Comparison of ENCODE assay signal across 3 cellular contexts in the genomic region with DNA sequence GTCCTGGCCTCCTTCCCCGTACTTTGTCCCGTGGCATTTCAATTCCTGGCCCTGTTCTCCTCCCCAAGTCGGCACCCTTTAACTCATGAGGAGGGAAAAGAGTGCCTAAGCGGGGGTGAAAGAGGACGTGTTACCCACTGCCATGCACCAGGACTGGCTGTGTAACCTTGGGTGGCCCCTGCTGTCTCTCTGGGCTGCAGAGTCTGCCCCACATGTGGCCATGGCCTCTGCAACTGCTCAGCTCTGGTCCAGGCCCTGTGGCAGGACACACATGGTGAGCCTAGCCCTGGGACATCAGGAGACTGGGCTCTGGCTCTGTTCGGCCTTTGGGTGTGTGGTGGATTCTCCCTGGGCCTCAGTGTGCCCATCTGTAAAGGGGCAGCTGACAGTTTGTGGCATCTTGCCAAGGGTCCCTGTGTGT.
TF ChIP-seq lines count a peak whose summit lies in the region.

No MANE protein-coding gene starts in this region.

TF ChIP-seq in GM12891, 5 proteins besides CTCF, POLR2A, EP300 and RAD21 (continued from another document):
- TF ChIP-seq POLR2AphosphoS5 (IDR thresholded peaks at IDR 0.05; ENCODE audit: low read depth, low read length) = peak; percentile 44; the same call in 1 of the 2 replicates

TF ChIP-seq in HEK293, 187 proteins besides CTCF, POLR2A, EP300 and RAD21 (continued from another document):
- TF ChIP-seq, protein P1, sequence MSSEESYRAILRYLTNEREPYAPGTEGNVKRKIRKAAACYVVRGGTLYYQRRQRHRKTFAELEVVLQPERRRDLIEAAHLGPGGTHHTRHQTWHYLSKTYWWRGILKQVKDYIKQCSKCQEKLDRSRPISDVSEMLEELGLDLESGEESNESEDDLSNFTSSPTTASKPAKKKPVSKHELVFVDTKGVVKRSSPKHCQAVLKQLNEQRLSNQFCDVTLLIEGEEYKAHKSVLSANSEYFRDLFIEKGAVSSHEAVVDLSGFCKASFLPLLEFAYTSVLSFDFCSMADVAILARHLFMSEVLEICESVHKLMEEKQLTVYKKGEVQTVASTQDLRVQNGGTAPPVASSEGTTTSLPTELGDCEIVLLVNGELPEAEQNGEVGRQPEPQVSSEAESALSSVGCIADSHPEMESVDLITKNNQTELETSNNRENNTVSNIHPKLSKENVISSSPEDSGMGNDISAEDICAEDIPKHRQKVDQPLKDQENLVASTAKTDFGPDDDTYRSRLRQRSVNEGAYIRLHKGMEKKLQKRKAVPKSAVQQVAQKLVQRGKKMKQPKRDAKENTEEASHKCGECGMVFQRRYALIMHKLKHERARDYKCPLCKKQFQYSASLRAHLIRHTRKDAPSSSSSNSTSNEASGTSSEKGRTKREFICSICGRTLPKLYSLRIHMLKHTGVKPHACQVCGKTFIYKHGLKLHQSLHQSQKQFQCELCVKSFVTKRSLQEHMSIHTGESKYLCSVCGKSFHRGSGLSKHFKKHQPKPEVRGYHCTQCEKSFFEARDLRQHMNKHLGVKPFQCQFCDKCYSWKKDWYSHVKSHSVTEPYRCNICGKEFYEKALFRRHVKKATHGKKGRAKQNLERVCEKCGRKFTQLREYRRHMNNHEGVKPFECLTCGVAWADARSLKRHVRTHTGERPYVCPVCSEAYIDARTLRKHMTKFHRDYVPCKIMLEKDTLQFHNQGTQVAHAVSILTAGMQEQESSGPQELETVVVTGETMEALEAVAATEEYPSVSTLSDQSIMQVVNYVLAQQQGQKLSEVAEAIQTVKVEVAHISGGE (tag by site-specific recombination; conservative IDR thresholded peaks at IDR 0.05; ENCODE audit: low read depth) = no peak
- TF ChIP-seq ZFP3 (tag by site-specific recombination; IDR thresholded peaks at IDR 0.05; ENCODE audit: low read depth) (no peak), ZNF600 (tag by site-specific recombination; IDR thresholded peaks at IDR 0.05) (0 out of 2 replicates have a peak, but pooled peaks have one; percentile 9), KLF10 (tag by site-specific recombination; IDR thresholded peaks at IDR 0.05) (no peak), ZNF391 (tag by site-specific recombination; IDR thresholded peaks at IDR 0.05; ENCODE audit: borderline replicate concordance, low read depth) (no peak), KLF9 (tag by site-specific recombination; IDR thresholded peaks at IDR 0.05; ENCODE audit: low read depth) (no peak), ZSCAN16 (tag by site-specific recombination; IDR thresholded peaks at IDR 0.05) (no peak), KLF1 (tag by site-specific recombination; IDR thresholded peaks at IDR 0.05) (no peak)
- TF ChIP-seq, protein P2, sequence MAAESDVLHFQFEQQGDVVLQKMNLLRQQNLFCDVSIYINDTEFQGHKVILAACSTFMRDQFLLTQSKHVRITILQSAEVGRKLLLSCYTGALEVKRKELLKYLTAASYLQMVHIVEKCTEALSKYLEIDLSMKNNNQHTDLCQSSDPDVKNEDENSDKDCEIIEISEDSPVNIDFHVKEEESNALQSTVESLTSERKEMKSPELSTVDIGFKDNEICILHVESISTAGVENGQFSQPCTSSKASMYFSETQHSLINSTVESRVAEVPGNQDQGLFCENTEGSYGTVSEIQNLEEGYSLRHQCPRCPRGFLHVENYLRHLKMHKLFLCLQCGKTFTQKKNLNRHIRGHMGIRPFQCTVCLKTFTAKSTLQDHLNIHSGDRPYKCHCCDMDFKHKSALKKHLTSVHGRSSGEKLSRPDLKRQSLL (tag by site-specific recombination; IDR thresholded peaks at IDR 0.05) = no peak
- TF ChIP-seq, protein P3, sequence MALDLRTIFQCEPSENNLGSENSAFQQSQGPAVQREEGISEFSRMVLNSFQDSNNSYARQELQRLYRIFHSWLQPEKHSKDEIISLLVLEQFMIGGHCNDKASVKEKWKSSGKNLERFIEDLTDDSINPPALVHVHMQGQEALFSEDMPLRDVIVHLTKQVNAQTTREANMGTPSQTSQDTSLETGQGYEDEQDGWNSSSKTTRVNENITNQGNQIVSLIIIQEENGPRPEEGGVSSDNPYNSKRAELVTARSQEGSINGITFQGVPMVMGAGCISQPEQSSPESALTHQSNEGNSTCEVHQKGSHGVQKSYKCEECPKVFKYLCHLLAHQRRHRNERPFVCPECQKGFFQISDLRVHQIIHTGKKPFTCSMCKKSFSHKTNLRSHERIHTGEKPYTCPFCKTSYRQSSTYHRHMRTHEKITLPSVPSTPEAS (tag by site-specific recombination; IDR thresholded peaks at IDR 0.05) = 0 out of 2 replicates have a peak, but pooled peaks have one; percentile 13

TF ChIP-seq in GM12878, 131 proteins besides CTCF, POLR2A, EP300 and RAD21:
- TF ChIP-seq, protein P4, sequence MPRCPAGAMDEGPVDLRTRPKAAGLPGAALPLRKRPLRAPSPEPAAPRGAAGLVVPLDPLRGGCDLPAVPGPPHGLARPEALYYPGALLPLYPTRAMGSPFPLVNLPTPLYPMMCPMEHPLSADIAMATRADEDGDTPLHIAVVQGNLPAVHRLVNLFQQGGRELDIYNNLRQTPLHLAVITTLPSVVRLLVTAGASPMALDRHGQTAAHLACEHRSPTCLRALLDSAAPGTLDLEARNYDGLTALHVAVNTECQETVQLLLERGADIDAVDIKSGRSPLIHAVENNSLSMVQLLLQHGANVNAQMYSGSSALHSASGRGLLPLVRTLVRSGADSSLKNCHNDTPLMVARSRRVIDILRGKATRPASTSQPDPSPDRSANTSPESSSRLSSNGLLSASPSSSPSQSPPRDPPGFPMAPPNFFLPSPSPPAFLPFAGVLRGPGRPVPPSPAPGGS (IDR thresholded peaks at IDR 0.05; ENCODE audit: borderline replicate concordance, insufficient read depth, low read depth, low read length, poor library complexity, severe bottlenecking) = no peak
- TF ChIP-seq POLR2AphosphoS2 (IDR thresholded peaks at IDR 0.05; ENCODE audit: low read depth, low read length) = 0 out of 2 replicates have a peak, but pooled peaks have one; percentile 51
